In genomic region chr5:137320056-137321045, GRCh38 we compare ENCODE assay signal across 8 cellular contexts.
DNase-seq lines count a peak whose midpoint lies in the region; ATAC-seq and TF ChIP-seq lines count a peak whose summit lies in the region.

No MANE protein-coding gene starts in this region.

- H3F3A ChIP-seq in GM23338 (replicated peaks; ENCODE audit: low read depth), result no peaks in the 10 kb centered on the region

- H3K36me3 ChIP-seq in GM23338 (ENCODE audit: insufficient read depth), result no peaks in the 10 kb centered on the region
- no peaks in the 10 kb centered on the region for H3K36me3 ChIP-seq in WERI-Rb-1

- no peak overlapping the region; the same call in 1 of the 2 replicates for H2AFZ ChIP-seq in GM23338

- H3K4me1 Mint-ChIP-seq in Calu3 (ENCODE audit: low read depth, unreplicated experiment), result no peaks in the 10 kb centered on the region
- peaks cover 12% of the 10 kb centered on the region; the same call in 2 of the 3 replicates for H3K4me1 Mint-ChIP-seq in GM23338
- H3K4me1 Mint-ChIP-seq in progenitor cell of endocrine pancreas (ENCODE audit: low read depth), result no peaks in the 10 kb centered on the region

- H3K9me3 ChIP-seq in WERI-Rb-1 (ENCODE audit: severe bottlenecking), result no peaks in the 10 kb centered on the region

- H3K36me3 Mint-ChIP-seq in Calu3 (ENCODE audit: insufficient read depth, unreplicated experiment) (no peaks in the 10 kb centered on the region), GM23338 (ENCODE audit: low read depth) (no peaks in the 10 kb centered on the region), progenitor cell of endocrine pancreas (ENCODE audit: insufficient read depth) (no peaks in the 10 kb centered on the region)

- H3K27ac ChIP-seq in GM23338 (ENCODE audit: low read depth) (no peak overlapping the region), WERI-Rb-1 (no peak overlapping the region)

- no TSS peak for BruUV-seq in Calu3 (replicated peaks; lab: Mats Ljungman, UMichigan)

- ATAC-seq in GM23338, result peak; percentile 97

- H3K9me3 Mint-ChIP-seq in Calu3 (ENCODE audit: low read depth, unreplicated experiment) (no peaks in the 10 kb centered on the region), GM23338 (no peaks in the 10 kb centered on the region), progenitor cell of endocrine pancreas (ENCODE audit: low read depth) (no peaks in the 10 kb centered on the region)

- TF ChIP-seq CTCF in Calu3 (IDR thresholded peaks at IDR 0.05; ENCODE audit: unreplicated experiment) (peak; percentile 72), GM23338 (conservative IDR thresholded peaks at IDR 0.05; ENCODE audit: low read depth in 2 of 2) (peak; percentile 75 to 78), WERI-Rb-1 (IDR thresholded peaks at IDR 0.05; ENCODE audit: low read depth, low read length) (peak; percentile 75), progenitor cell of endocrine pancreas (IDR thresholded peaks at IDR 0.05; ENCODE audit: unreplicated experiment) (peak; percentile 85)

- H3K27me3 ChIP-seq in GM23338 (ENCODE audit: insufficient read depth) (no peaks in the 10 kb centered on the region), WERI-Rb-1 (ENCODE audit: insufficient read depth, low read depth, severe bottlenecking) (no peaks in the 10 kb centered on the region)

- H3K4me3 ChIP-seq in GM23338 (no peak overlapping the region), WERI-Rb-1 (ENCODE audit: low read depth, low read length) (no peak overlapping the region)

- no peaks in the 10 kb centered on the region for H4K20me1 ChIP-seq in GM23338 (replicated peaks; ENCODE audit: insufficient read depth)

- H3K79me2 ChIP-seq in GM23338 (replicated peaks; ENCODE audit: insufficient read depth), result no peaks in the 10 kb centered on the region

- CTCF ChIA-PET in Calu3 (lab: Charles Lee), result interaction anchor here (0.6 to 2.1 kb wide), 29 partner anchors 10 to 1071 kb away, joined by 3 to 21 read pairs (median 4); partner anchors contain the start of gene SPOCK1

- H3K4me2 ChIP-seq in GM23338, result no peak overlapping the region

- DNase-seq in Calu3 (peak; percentile 59), GM23338 (ENCODE audit: low spot score) (peak; percentile 80), NCI-H2081 (lab: John Stamatoyannopoulos, UW) (peak; percentile 34 to 49), WERI-Rb-1 (peak; percentile 33), germinal center (ENCODE audit: low spot score) (peak; percentile 48), progenitor cell of endocrine pancreas (ENCODE audit: low spot score, unreplicated experiment) (peak; percentile 30)
- DNase-seq in activated CD4-positive, CD25-positive, alpha-beta regulatory T cell treated with anti-CD3 and anti-CD28 coated beads, Interleukin-2, amount 50 U/mL, for 72 hours, result no peak
- DNase-seq in activated CD8-positive, alpha-beta memory T cell treated with anti-CD3 and anti-CD28 coated beads for 24 hours, result no peak

- intact Hi-C loops in Calu3 (cut with micrococcal nuclease; ENCODE audit: unreplicated experiment), result loop anchor here (1.0 to 10.0 kb wide), 4 partner anchors 179 to 516 kb away; partner anchors contain the start of gene SPOCK1

- no peaks in the 10 kb centered on the region for H3K9me2 ChIP-seq in GM23338 (ENCODE audit: insufficient read depth)

- H3K4me3 Mint-ChIP-seq in Calu3 (ENCODE audit: low read depth, unreplicated experiment), result no peak overlapping the region
- no peak overlapping the region for H3K4me3 Mint-ChIP-seq in GM23338
- H3K4me3 Mint-ChIP-seq in progenitor cell of endocrine pancreas (ENCODE audit: low read depth), result no peak overlapping the region

- no peaks in the 10 kb centered on the region for H3K4me1 ChIP-seq in GM23338 (ENCODE audit: insufficient read depth)

- H3K27me3 Mint-ChIP-seq in Calu3 (ENCODE audit: unreplicated experiment) (peaks cover 68% of the 10 kb centered on the region), GM23338 (ENCODE audit: insufficient read depth, low read depth, poor library complexity) (no peaks in the 10 kb centered on the region), progenitor cell of endocrine pancreas (peaks cover 40% of the 10 kb centered on the region)

- H3K27ac Mint-ChIP-seq in Calu3 (ENCODE audit: unreplicated experiment), result no peak overlapping the region
- H3K27ac Mint-ChIP-seq in GM23338, result no peak overlapping the region
- H3K27ac Mint-ChIP-seq in progenitor cell of endocrine pancreas, result no peak overlapping the region

TF ChIP-seq in GM23338, 12 proteins besides CTCF, POLR2A, EP300 and RAD21 (continues in another document):
- TF ChIP-seq ZNF114 (CRISPR knock-in tag; IDR thresholded peaks at IDR 0.05), result no peak
- TF ChIP-seq, protein P1, sequence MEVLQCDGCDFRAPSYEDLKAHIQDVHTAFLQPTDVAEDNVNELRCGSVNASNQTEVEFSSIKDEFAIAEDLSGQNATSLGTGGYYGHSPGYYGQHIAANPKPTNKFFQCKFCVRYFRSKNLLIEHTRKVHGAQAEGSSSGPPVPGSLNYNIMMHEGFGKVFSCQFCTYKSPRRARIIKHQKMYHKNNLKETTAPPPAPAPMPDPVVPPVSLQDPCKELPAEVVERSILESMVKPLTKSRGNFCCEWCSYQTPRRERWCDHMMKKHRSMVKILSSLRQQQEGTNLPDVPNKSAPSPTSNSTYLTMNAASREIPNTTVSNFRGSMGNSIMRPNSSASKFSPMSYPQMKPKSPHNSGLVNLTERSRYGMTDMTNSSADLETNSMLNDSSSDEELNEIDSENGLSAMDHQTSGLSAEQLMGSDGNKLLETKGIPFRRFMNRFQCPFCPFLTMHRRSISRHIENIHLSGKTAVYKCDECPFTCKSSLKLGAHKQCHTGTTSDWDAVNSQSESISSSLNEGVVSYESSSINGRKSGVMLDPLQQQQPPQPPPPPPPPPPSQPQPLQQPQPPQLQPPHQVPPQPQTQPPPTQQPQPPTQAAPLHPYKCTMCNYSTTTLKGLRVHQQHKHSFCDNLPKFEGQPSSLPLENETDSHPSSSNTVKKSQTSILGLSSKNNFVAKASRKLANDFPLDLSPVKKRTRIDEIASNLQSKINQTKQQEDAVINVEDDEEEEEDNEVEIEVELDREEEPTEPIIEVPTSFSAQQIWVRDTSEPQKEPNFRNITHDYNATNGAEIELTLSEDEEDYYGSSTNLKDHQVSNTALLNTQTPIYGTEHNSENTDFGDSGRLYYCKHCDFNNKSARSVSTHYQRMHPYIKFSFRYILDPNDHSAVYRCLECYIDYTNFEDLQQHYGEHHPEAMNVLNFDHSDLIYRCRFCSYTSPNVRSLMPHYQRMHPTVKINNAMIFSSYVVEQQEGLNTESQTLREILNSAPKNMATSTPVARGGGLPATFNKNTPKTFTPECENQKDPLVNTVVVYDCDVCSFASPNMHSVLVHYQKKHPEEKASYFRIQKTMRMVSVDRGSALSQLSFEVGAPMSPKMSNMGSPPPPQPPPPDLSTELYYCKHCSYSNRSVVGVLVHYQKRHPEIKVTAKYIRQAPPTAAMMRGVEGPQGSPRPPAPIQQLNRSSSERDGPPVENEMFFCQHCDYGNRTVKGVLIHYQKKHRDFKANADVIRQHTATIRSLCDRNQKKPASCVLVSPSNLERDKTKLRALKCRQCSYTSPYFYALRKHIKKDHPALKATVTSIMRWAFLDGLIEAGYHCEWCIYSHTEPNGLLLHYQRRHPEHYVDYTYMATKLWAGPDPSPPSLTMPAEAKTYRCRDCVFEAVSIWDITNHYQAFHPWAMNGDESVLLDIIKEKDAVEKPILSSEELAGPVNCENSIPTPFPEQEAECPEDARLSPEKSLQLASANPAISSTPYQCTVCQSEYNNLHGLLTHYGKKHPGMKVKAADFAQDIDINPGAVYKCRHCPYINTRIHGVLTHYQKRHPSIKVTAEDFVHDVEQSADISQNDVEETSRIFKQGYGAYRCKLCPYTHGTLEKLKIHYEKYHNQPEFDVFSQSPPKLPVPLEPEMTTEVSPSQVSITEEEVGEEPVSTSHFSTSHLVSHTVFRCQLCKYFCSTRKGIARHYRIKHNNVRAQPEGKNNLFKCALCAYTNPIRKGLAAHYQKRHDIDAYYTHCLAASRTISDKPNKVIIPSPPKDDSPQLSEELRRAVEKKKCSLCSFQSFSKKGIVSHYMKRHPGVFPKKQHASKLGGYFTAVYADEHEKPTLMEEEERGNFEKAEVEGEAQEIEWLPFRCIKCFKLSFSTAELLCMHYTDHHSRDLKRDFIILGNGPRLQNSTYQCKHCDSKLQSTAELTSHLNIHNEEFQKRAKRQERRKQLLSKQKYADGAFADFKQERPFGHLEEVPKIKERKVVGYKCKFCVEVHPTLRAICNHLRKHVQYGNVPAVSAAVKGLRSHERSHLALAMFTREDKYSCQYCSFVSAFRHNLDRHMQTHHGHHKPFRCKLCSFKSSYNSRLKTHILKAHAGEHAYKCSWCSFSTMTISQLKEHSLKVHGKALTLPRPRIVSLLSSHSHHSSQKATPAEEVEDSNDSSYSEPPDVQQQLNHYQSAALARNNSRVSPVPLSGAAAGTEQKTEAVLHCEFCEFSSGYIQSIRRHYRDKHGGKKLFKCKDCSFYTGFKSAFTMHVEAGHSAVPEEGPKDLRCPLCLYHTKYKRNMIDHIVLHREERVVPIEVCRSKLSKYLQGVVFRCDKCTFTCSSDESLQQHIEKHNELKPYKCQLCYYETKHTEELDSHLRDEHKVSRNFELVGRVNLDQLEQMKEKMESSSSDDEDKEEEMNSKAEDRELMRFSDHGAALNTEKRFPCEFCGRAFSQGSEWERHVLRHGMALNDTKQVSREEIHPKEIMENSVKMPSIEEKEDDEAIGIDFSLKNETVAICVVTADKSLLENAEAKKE (CRISPR knock-in tag; IDR thresholded peaks at IDR 0.05), result no peak
- no peak for TF ChIP-seq ETS1 (IDR thresholded peaks at IDR 0.05)
- TF ChIP-seq STAT1 (IDR thresholded peaks at IDR 0.05; ENCODE audit: unreplicated experiment), result no peak
- TF ChIP-seq POLR2AphosphoS5 (IDR thresholded peaks at IDR 0.05; ENCODE audit: low read depth), result no peak
- TF ChIP-seq ZNF331 (CRISPR knock-in tag; IDR thresholded peaks at IDR 0.05; ENCODE audit: low read depth), result no peak

Comparison
In these comparisons a context has a peak if more than half of its experiments do, and no peak if none do; other contexts are left out.
1. DNase-seq: peak in Calu3 (single experiment), GM23338 (single experiment), NCI-H2081 (2 of 2), WERI-Rb-1 (single experiment), germinal center (single experiment) and progenitor cell of endocrine pancreas (single experiment); none in activated CD4-positive, CD25-positive, alpha-beta regulatory T cell treated with anti-CD3 and anti-CD28 coated beads, Interleukin-2, amount 50 U/mL, for 72 hours (single experiment) and activated CD8-positive, alpha-beta memory T cell treated with anti-CD3 and anti-CD28 coated beads for 24 hours (single experiment).
2. Peak in every context shown above with its lines, with median percentiles within 50 percentile points of each other: CTCF ChIP-seq.